In genomic region chr15:74337146-74337545, GRCh38 we compare ENCODE assay signal across 19 cellular contexts. TPM values are rescaled to one million over a fixed set of nuclear protein-coding genes. Genes with fewer than 3 reads are reported as not detected.
"Had no signal": no experiment of that assay in that cellular context is flagged by ENCODE, and none has a peak within 500 bp of the region (broad histone marks: within the 10 kb centered on the region; RNA-seq: fewer than 3 reads in every experiment).

No MANE protein-coding gene starts in this region.

- FAIRE-seq: islet of Langerhans, small intestine had no signal

- H3K27me3 ChIP-seq: heart right ventricle, left lung, uterus had no signal

- H3K4me1 ChIP-seq: heart right ventricle, uterus had no signal

- H3K27ac ChIP-seq: coronary artery, heart right ventricle, left lung, uterus had no signal

- H3K4me3 ChIP-seq: coronary artery, heart right ventricle, left lung, uterus had no signal

- H3K36me3 ChIP-seq: heart right ventricle, left lung, uterus had no signal

- DNase-seq: effector CD4-positive, alpha-beta T cell; endodermal cell; foreskin melanocyte; heart right ventricle; hypothalamus; left lung; mesendoderm; naive B cell; small intestine; stimulated activated CD4-positive, alpha-beta T cell treated with anti-CD3 and anti-CD28 coated beads, Interleukin-2, amount 100 ng/mL, for 48 hours; stimulated activated naive CD4-positive, alpha-beta T cell treated with Interleukin-2 at 50 U/mL for 16 hours; uterus had no signal

- H3K9me3 ChIP-seq: heart right ventricle, left lung, uterus had no signal

- ATAC-seq: heart right ventricle, left lung, sciatic nerve had no signal

RNA-seq across cellular contexts. Expression of gene CYP11A1, which starts 30.3 kb away (rescaled TPM):
- total RNA-seq: dermis microvascular lymphatic vessel endothelial cell, glomerular endothelial cell, lung microvascular endothelial cell, pulmonary artery endothelial cell had no signal
